In genomic region chr17:410674-411401, GRCh38 we compare ENCODE assay signal across 3 cellular contexts.
A peak's percentile ranks its signal among the peaks of the same experiment; 100 is the strongest.
TF ChIP-seq lines count a peak whose summit lies in the region.

No MANE protein-coding gene starts in this region.

TF ChIP-seq in HEK293, 187 proteins besides CTCF, POLR2A, EP300 and RAD21 (continued from another document and continues in another):
- TF ChIP-seq ZNF704 (tag by site-specific recombination; IDR thresholded peaks at IDR 0.05) = no peak
- peak; percentile 11; the same call in 1 of the 2 replicates for TF ChIP-seq PATZ1 (tag by site-specific recombination; IDR thresholded peaks at IDR 0.05)
- no peak for TF ChIP-seq ZNF548 (tag by site-specific recombination; IDR thresholded peaks at IDR 0.05)
- no peak for TF ChIP-seq AEBP2 (tag by site-specific recombination; IDR thresholded peaks at IDR 0.05; ENCODE audit: borderline replicate concordance)
- no peak for TF ChIP-seq ZNF514 (tag by site-specific recombination; IDR thresholded peaks at IDR 0.05)
- peak; percentile 89 for TF ChIP-seq KLF1 (tag by site-specific recombination; IDR thresholded peaks at IDR 0.05)
- TF ChIP-seq ZBTB26 (tag by site-specific recombination; optimal IDR thresholded peaks at IDR 0.05) = no peak

TF ChIP-seq in SK-N-SH treated with all-trans-retinoic acid at 6 μM for 48 hours, 23 proteins besides CTCF, POLR2A, EP300 and RAD21:
- no peak for TF ChIP-seq CSRNP3 (CRISPR knock-in tag; IDR thresholded peaks at IDR 0.05)
- no peak for TF ChIP-seq ZC3H10 (CRISPR knock-in tag; IDR thresholded peaks at IDR 0.05)
- TF ChIP-seq RARB (CRISPR knock-in tag; IDR thresholded peaks at IDR 0.05) = no peak
- no peak for TF ChIP-seq TOX (CRISPR knock-in tag; IDR thresholded peaks at IDR 0.05; ENCODE audit: borderline replicate concordance)
- no peak for TF ChIP-seq TCF4 (CRISPR knock-in tag; IDR thresholded peaks at IDR 0.05; ENCODE audit: borderline replicate concordance)
- no peak for TF ChIP-seq PATZ1 (CRISPR knock-in tag; IDR thresholded peaks at IDR 0.05; ENCODE audit: borderline replicate concordance)
- no peak for TF ChIP-seq ZNF8 (CRISPR knock-in tag; IDR thresholded peaks at IDR 0.05)
- no peak for TF ChIP-seq ARNTL (CRISPR knock-in tag; IDR thresholded peaks at IDR 0.05; ENCODE audit: borderline replicate concordance, low read depth)
- TF ChIP-seq BACH2 (CRISPR knock-in tag; IDR thresholded peaks at IDR 0.05; ENCODE audit: borderline replicate concordance) = no peak
- TF ChIP-seq SNAI2 (CRISPR knock-in tag; IDR thresholded peaks at IDR 0.05) = no peak
- no peak for TF ChIP-seq ZNF70 (CRISPR knock-in tag; IDR thresholded peaks at IDR 0.05)

TF ChIP-seq in K562, 482 proteins besides CTCF, POLR2A, EP300 and RAD21 (continued from another document):
- TF ChIP-seq CREM (IDR thresholded peaks at IDR 0.05; ENCODE audit: low read depth) (0 out of 2 replicates have a peak, but pooled peaks have one; percentile 22), ZFX (CRISPR knock-in tag; IDR thresholded peaks at IDR 0.05) (peak; percentile 34; the same call in 1 of the 2 replicates), PKNOX1 (IDR thresholded peaks at IDR 0.05) (peak; percentile 6; the same call in 1 of the 2 replicates), CBFA2T3 (IDR thresholded peaks at IDR 0.05) (0 out of 2 replicates have a peak, but pooled peaks have one; percentile 8), TFAM (CRISPR knock-in tag; conservative IDR thresholded peaks at IDR 0.05) (no peak), FOXK2 (conservative IDR thresholded peaks at IDR 0.05 in 1 of 2, IDR thresholded peaks at IDR 0.05 in 1 of 2; ENCODE audit: low read depth in 2 of 2) (no peak), ZNF655 (CRISPR knock-in tag; IDR thresholded peaks at IDR 0.05) (no peak)
